ENCODE assay signal across 8 cellular contexts in the genomic region with DNA sequence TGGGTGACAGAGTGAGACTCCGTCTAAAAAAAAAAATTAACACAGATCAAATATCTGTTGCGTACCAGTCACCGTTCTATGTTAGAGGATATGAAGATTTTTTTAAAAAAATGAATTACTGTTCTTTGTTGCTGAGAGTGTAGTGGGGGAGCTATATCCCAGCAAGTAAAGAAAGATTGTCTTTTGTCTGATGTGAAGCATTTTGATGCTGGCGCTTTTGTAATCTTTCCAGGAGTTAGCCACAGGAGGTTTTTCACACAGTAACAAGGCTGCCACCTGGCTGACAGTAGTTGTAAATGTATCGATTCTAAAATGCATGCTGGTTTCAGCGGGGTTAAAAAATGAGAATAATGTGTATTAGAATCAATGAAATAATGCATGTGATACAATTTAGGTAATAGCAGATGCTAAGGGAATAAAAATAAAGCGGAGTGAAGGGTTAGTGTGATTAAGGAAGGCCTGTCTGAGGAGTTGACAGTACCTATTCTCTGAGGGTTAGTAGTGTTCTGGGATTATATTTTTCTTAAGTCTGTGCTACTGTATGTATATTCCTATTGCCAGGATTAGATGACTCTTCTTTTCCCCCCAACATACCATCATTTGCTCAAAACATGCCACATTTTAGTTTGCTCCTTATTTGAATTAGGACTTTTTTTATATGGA. TPM values are rescaled to one million over a fixed set of nuclear protein-coding genes. Genes with fewer than 3 reads are reported as not detected.
DNase-seq lines count a peak whose midpoint lies in the region; TF ChIP-seq lines count a peak whose summit lies in the region.

No MANE protein-coding gene starts in this region.

- H3K27ac Mint-ChIP-seq in mesothelial cell of epicardium: peak overlapping the region; percentile 62

- 38 to 40% methylated on average over 7 of the region's 7 CpGs for WGBS in thyroid gland, 2 donors

- intact Hi-C loops in colonic mucosa (cut with DNase I) (loop anchor here (5.0 kb wide), 2 partner anchors 103 to 123 kb away; no protein-coding TSS in a partner anchor), thyroid gland (cut with DNase I) (no loop called here)

- H3K27ac ChIP-seq in 22Rv1: peak overlapping the region; percentile 99
- no peak overlapping the region for H3K27ac ChIP-seq in colonic mucosa
- H3K27ac ChIP-seq in thyroid gland: no peak overlapping the region

- H3K27me3 Mint-ChIP-seq in mesothelial cell of epicardium (ENCODE audit: low read depth): no peaks in the 10 kb centered on the region

- no peak for TF ChIP-seq POLR2A in thyroid gland (IDR thresholded peaks at IDR 0.05)

- H3K36me3 Mint-ChIP-seq in mesothelial cell of epicardium: peaks cover 4% of the 10 kb centered on the region

- no peaks in the 10 kb centered on the region for H3K4me1 ChIP-seq in colonic mucosa
- H3K4me1 ChIP-seq in thyroid gland: peaks cover 11 to 12% of the 10 kb centered on the region in 2 donors

- H3K27me3 ChIP-seq in colonic mucosa (no peaks in the 10 kb centered on the region), thyroid gland (no peaks in the 10 kb centered on the region)

- H3K9me3 ChIP-seq in colonic mucosa (no peaks in the 10 kb centered on the region), thyroid gland (no peaks in the 10 kb centered on the region)

- in situ Hi-C loops in G401 (cut with HindIII; ENCODE audit: low sequenced_read_pairs): loop anchor here (25.0 kb wide), 1 partner anchor 93 kb away; no protein-coding TSS in a partner anchor

- H3K9ac ChIP-seq in colonic mucosa (ENCODE audit: low read depth in 2 of 2, low read length in 2 of 2): no peak overlapping the region

- peak; percentile 86 for DNase-seq in G401 (ENCODE audit: low spot score)
- peak; percentile 69 for DNase-seq in NCI-H1694 (lab: John Stamatoyannopoulos, UW)
- peak; percentile 14 for DNase-seq in UCSD-AML1 (lab: John Stamatoyannopoulos, UW; ENCODE audit: unreplicated experiment)
- DNase-seq in colonic mucosa: peak; percentile 47
- no peak for DNase-seq in mesothelial cell of epicardium (ENCODE audit: low spot score in 2 of 2, unreplicated experiment in 2 of 2)
- DNase-seq in thyroid gland: peak; percentile 34 to 40
- DNase-seq in OCI-M2 (lab: John Stamatoyannopoulos, UW; ENCODE audit: unreplicated experiment): no peak

- H3K4me3 ChIP-seq in colonic mucosa (no peak overlapping the region), thyroid gland (replicated peaks in 1 of 3) (no peak overlapping the region)

- peaks cover 29% of the 10 kb centered on the region for H3K4me1 Mint-ChIP-seq in mesothelial cell of epicardium

- H3K9me3 Mint-ChIP-seq in mesothelial cell of epicardium: no peaks in the 10 kb centered on the region

- peak overlapping the region; percentile 92 for H3K4me3 Mint-ChIP-seq in mesothelial cell of epicardium

- no peaks in the 10 kb centered on the region for H3K36me3 ChIP-seq in colonic mucosa
- no peaks in the 10 kb centered on the region for H3K36me3 ChIP-seq in thyroid gland

- TF ChIP-seq CTCF in 22Rv1 (IDR thresholded peaks at IDR 0.05) (peak; percentile 77), colonic mucosa (IDR thresholded peaks at IDR 0.05) (peak; percentile 70), mesothelial cell of epicardium (IDR thresholded peaks at IDR 0.05; ENCODE audit: unreplicated experiment) (peak; percentile 36), thyroid gland (IDR thresholded peaks at IDR 0.05) (peak in 5 of 6 experiments; percentile 30 to 68 (median 63))

RNA-seq across cellular contexts. Expression of gene LMNB1, which starts 3.4 kb away (rescaled TPM):
- total RNA-seq in G401 (2014; rRNA removed; shearing (Covaris generic)): 167 and 250 TPM in 2 replicates
- 100 to 1,000 TPM in 1 of 2 donors, 10 to 100 TPM in 1; 58.0 to 216 TPM for total RNA-seq in colonic mucosa
- 79.9 to 85.2 TPM (median 84.4 TPM) in 3 replicates for total RNA-seq in mesothelial cell of epicardium
- 10 to 100 TPM in 1 of 4 donors, 1 to 10 TPM in 3; 3.9 to 18.4 (median 6.5) TPM for total RNA-seq in thyroid gland

Comparison
In these comparisons a context has a peak if more than half of its experiments do, and no peak if none do; other contexts are left out.
1. DNase-seq: peak in G401 (single experiment), NCI-H1694 (single experiment), UCSD-AML1 (single experiment), colonic mucosa (single experiment) and thyroid gland (2 of 2); none in mesothelial cell of epicardium (0 of 2) and OCI-M2 (single experiment).
2. Peak in every context shown above with its lines, with median percentiles within 50 percentile points of each other: CTCF ChIP-seq.